Comparison of ENCODE assay signal across 35 cellular contexts in genomic region chr2:224202466-224202865, GRCh38.
"Had no signal": no experiment of that assay in that cellular context is flagged by ENCODE, and none has a peak within 500 bp of the region (broad histone marks: within the 10 kb centered on the region; RNA-seq: fewer than 3 reads in every experiment).

No MANE protein-coding gene starts in this region.

- H3K27ac ChIP-seq: KMS-11 had no signal

- H3K4me2 ChIP-seq: KMS-11 had no signal

- DNase-seq: Karpas-422, Kasumi-1, KG1, MM.1S, MV-4-11, NCI-H1048, NCI-H1092, NCI-H1092 treated with DMSO at 0.1 percent for 48 hours, NCI-H1105, NCI-H1105 treated with DMSO at 0.1 percent for 48 hours, NCI-H1417, NCI-H1417 treated with DMSO at 0.1 percent for 48 hours, NCI-H1436, NCI-H1436 treated with DMSO at 0.1 percent for 48 hours, NCI-H146, NCI-H1694, NCI-H1694 treated with DMSO at 0.1 percent for 48 hours, NCI-H187, NCI-H187 treated with DMSO at 0.1 percent for 48 hours, NCI-H1930, NCI-H2029, NCI-H2029 treated with DMSO at 0.1 percent for 48 hours, NCI-H2081, NCI-H2081 treated with DMSO at 0.1 percent for 48 hours, NCI-H2107, NCI-H2171, NCI-H2171 treated with DMSO at 0.1 percent for 48 hours, NCI-H2227 treated with DMSO at 0.1 percent for 48 hours, NCI-H226, NCI-H345, NCI-H446, NCI-H446 treated with DMSO at 0.1 percent for 48 hours, NCI-H510A, NCI-H510A treated with DMSO at 0.1 percent for 48 hours had no signal
